ENCODE assay signal across 1 cellular context in the genomic region with DNA sequence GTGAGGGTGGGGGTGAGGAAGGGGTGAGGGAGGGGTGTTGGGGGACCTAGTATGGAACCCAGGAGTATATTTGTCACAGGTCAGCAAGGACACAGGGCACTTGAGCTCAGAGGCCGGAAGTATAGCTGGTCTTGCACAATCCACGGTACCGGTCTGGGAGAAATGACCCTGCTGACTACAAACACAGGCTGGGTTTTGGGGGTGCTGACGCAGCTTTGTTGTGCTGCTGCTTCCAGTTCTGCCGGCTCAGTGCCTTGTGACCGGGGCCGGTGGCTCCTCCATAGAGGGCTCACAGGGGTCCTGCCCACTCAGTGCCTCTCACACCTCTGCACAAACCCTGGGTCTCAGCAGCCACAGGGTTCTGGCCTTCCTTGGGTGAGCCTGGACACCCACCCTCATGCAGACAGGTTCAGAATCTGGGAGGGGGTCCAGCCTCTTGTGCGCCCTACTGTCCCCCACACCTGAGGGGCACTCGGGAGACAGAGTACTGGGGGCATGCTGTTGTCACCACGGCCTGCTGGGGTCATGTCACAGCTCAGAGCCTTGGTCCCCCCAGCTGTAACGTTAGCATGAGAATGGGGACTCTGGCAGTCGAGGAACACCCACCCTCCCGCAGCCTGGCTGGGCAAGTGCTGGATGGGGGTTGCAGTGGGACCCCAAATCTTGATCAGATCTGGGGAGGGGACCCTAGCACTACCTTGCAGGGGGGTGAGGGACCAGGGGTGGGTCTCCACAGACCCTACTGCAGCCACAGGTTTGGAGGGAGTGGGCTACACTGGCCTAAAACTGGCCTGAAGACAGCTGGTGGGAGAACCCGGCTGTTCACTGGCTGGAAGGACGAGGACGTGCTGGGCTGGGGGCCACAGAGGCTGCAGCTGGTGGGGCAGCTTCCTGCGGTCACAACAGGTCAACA.
TF ChIP-seq lines count a peak whose summit lies in the region.

No MANE protein-coding gene starts in this region.

TF ChIP-seq in GM23338, 12 proteins besides CTCF, POLR2A, EP300 and RAD21 (continued from another document):
- TF ChIP-seq, protein P1, sequence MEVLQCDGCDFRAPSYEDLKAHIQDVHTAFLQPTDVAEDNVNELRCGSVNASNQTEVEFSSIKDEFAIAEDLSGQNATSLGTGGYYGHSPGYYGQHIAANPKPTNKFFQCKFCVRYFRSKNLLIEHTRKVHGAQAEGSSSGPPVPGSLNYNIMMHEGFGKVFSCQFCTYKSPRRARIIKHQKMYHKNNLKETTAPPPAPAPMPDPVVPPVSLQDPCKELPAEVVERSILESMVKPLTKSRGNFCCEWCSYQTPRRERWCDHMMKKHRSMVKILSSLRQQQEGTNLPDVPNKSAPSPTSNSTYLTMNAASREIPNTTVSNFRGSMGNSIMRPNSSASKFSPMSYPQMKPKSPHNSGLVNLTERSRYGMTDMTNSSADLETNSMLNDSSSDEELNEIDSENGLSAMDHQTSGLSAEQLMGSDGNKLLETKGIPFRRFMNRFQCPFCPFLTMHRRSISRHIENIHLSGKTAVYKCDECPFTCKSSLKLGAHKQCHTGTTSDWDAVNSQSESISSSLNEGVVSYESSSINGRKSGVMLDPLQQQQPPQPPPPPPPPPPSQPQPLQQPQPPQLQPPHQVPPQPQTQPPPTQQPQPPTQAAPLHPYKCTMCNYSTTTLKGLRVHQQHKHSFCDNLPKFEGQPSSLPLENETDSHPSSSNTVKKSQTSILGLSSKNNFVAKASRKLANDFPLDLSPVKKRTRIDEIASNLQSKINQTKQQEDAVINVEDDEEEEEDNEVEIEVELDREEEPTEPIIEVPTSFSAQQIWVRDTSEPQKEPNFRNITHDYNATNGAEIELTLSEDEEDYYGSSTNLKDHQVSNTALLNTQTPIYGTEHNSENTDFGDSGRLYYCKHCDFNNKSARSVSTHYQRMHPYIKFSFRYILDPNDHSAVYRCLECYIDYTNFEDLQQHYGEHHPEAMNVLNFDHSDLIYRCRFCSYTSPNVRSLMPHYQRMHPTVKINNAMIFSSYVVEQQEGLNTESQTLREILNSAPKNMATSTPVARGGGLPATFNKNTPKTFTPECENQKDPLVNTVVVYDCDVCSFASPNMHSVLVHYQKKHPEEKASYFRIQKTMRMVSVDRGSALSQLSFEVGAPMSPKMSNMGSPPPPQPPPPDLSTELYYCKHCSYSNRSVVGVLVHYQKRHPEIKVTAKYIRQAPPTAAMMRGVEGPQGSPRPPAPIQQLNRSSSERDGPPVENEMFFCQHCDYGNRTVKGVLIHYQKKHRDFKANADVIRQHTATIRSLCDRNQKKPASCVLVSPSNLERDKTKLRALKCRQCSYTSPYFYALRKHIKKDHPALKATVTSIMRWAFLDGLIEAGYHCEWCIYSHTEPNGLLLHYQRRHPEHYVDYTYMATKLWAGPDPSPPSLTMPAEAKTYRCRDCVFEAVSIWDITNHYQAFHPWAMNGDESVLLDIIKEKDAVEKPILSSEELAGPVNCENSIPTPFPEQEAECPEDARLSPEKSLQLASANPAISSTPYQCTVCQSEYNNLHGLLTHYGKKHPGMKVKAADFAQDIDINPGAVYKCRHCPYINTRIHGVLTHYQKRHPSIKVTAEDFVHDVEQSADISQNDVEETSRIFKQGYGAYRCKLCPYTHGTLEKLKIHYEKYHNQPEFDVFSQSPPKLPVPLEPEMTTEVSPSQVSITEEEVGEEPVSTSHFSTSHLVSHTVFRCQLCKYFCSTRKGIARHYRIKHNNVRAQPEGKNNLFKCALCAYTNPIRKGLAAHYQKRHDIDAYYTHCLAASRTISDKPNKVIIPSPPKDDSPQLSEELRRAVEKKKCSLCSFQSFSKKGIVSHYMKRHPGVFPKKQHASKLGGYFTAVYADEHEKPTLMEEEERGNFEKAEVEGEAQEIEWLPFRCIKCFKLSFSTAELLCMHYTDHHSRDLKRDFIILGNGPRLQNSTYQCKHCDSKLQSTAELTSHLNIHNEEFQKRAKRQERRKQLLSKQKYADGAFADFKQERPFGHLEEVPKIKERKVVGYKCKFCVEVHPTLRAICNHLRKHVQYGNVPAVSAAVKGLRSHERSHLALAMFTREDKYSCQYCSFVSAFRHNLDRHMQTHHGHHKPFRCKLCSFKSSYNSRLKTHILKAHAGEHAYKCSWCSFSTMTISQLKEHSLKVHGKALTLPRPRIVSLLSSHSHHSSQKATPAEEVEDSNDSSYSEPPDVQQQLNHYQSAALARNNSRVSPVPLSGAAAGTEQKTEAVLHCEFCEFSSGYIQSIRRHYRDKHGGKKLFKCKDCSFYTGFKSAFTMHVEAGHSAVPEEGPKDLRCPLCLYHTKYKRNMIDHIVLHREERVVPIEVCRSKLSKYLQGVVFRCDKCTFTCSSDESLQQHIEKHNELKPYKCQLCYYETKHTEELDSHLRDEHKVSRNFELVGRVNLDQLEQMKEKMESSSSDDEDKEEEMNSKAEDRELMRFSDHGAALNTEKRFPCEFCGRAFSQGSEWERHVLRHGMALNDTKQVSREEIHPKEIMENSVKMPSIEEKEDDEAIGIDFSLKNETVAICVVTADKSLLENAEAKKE (CRISPR knock-in tag; IDR thresholded peaks at IDR 0.05), result no peak
- TF ChIP-seq ZNF331 (CRISPR knock-in tag; IDR thresholded peaks at IDR 0.05; ENCODE audit: low read depth) (no peak), CREB1 (CRISPR knock-in tag; IDR thresholded peaks at IDR 0.05; ENCODE audit: low read depth) (no peak), EZH2phosphoT487 (IDR thresholded peaks at IDR 0.05; ENCODE audit: unreplicated experiment) (no peak), POLR2AphosphoS5 (IDR thresholded peaks at IDR 0.05; ENCODE audit: low read depth) (no peak), STAT1 (IDR thresholded peaks at IDR 0.05; ENCODE audit: unreplicated experiment) (no peak), JUNB (IDR thresholded peaks at IDR 0.05; ENCODE audit: unreplicated experiment) (no peak), EZH2 (IDR thresholded peaks at IDR 0.05; ENCODE audit: low read depth, unreplicated experiment) (no peak)
- TF ChIP-seq, protein P2, sequence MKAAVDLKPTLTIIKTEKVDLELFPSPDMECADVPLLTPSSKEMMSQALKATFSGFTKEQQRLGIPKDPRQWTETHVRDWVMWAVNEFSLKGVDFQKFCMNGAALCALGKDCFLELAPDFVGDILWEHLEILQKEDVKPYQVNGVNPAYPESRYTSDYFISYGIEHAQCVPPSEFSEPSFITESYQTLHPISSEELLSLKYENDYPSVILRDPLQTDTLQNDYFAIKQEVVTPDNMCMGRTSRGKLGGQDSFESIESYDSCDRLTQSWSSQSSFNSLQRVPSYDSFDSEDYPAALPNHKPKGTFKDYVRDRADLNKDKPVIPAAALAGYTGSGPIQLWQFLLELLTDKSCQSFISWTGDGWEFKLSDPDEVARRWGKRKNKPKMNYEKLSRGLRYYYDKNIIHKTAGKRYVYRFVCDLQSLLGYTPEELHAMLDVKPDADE (IDR thresholded peaks at IDR 0.05), result no peak
- TF ChIP-seq, protein P3, sequence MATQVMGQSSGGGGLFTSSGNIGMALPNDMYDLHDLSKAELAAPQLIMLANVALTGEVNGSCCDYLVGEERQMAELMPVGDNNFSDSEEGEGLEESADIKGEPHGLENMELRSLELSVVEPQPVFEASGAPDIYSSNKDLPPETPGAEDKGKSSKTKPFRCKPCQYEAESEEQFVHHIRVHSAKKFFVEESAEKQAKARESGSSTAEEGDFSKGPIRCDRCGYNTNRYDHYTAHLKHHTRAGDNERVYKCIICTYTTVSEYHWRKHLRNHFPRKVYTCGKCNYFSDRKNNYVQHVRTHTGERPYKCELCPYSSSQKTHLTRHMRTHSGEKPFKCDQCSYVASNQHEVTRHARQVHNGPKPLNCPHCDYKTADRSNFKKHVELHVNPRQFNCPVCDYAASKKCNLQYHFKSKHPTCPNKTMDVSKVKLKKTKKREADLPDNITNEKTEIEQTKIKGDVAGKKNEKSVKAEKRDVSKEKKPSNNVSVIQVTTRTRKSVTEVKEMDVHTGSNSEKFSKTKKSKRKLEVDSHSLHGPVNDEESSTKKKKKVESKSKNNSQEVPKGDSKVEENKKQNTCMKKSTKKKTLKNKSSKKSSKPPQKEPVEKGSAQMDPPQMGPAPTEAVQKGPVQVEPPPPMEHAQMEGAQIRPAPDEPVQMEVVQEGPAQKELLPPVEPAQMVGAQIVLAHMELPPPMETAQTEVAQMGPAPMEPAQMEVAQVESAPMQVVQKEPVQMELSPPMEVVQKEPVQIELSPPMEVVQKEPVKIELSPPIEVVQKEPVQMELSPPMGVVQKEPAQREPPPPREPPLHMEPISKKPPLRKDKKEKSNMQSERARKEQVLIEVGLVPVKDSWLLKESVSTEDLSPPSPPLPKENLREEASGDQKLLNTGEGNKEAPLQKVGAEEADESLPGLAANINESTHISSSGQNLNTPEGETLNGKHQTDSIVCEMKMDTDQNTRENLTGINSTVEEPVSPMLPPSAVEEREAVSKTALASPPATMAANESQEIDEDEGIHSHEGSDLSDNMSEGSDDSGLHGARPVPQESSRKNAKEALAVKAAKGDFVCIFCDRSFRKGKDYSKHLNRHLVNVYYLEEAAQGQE (IDR thresholded peaks at IDR 0.05; ENCODE audit: unreplicated experiment), result no peak
